Comparison of ENCODE assay signal across 1 cellular context in genomic region chr10:18615618-18616017, GRCh38.
TF ChIP-seq lines count a peak whose summit lies in the region.

No MANE protein-coding gene starts in this region.

TF ChIP-seq in HCT116, 20 proteins besides CTCF, POLR2A, EP300 and RAD21 (continued from another document):
- TF ChIP-seq ZBTB33 (IDR thresholded peaks at IDR 0.05; ENCODE audit: extremely low read depth, insufficient replicate concordance, low read length): no peak
- TF ChIP-seq CEBPB (IDR thresholded peaks at IDR 0.05; ENCODE audit: low read depth): no peak
- no peak for TF ChIP-seq FOSL1 (IDR thresholded peaks at IDR 0.05; ENCODE audit: low read depth)
- no peak for TF ChIP-seq TCF7L2 (IDR thresholded peaks at IDR 0.05; ENCODE audit: borderline replicate concordance, extremely low read depth, insufficient read depth, insufficient read length)
- TF ChIP-seq ELF1 (IDR thresholded peaks at IDR 0.05; ENCODE audit: borderline replicate concordance, low read depth): no peak
- TF ChIP-seq, protein P1, sequence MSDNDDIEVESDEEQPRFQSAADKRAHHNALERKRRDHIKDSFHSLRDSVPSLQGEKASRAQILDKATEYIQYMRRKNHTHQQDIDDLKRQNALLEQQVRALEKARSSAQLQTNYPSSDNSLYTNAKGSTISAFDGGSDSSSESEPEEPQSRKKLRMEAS (IDR thresholded peaks at IDR 0.05): no peak
